Comparison of ENCODE assay signal across 1 cellular context in the genomic region with DNA sequence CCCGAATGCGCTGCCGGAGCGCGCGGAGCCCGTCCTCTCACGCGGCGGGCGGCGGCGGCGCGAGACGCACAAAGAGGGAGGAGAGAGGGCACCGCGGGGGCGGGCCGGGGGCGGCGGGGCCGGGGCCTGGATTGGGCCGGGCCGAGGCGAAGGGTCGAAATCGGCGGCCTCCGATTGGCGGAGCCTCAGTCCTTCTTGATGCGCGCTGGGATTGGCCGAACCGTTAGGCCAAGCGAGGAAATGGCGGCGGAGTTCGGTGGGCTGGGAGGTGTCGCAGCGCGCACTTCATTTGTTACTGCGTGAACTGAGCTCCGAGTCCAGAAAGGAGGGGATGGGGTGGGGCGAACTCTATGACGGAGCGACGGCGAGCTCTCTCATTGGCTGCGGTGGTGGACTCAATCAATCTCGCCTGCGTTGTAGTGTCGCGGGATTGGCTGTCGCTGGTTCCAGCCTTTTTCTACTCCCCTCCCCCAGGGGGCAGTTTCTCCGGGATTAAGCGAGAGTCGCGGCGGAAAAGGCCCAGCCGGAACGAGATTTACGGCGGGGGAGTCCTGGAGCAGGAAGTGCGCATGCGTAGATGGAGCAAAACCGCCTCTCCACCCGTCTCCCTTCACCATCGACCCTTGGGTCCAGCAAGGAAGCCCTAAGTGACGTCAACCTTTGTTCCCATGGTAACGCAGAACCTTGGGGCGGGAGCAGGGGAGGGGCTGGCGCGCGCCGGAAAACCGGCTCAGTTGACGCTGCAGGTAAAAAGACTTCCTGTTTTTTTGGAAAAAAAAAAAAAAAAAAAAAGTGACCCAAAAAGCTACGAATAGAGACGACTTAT.
A peak's percentile ranks its signal among the peaks of the same experiment; 100 is the strongest.
TF ChIP-seq lines count a peak whose summit lies in the region.

A gene with protein sequence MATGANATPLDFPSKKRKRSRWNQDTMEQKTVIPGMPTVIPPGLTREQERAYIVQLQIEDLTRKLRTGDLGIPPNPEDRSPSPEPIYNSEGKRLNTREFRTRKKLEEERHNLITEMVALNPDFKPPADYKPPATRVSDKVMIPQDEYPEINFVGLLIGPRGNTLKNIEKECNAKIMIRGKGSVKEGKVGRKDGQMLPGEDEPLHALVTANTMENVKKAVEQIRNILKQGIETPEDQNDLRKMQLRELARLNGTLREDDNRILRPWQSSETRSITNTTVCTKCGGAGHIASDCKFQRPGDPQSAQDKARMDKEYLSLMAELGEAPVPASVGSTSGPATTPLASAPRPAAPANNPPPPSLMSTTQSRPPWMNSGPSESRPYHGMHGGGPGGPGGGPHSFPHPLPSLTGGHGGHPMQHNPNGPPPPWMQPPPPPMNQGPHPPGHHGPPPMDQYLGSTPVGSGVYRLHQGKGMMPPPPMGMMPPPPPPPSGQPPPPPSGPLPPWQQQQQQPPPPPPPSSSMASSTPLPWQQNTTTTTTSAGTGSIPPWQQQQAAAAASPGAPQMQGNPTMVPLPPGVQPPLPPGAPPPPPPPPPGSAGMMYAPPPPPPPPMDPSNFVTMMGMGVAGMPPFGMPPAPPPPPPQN (minus strand): TSS at position 70 of the 826 bp plus-strand sequence. CDS start 150 bp downstream, outside the sequence.

TF ChIP-seq in K562, 482 proteins besides CTCF, POLR2A, EP300 and RAD21 (continued from another document and continues in another):
- TF ChIP-seq, protein P1, sequence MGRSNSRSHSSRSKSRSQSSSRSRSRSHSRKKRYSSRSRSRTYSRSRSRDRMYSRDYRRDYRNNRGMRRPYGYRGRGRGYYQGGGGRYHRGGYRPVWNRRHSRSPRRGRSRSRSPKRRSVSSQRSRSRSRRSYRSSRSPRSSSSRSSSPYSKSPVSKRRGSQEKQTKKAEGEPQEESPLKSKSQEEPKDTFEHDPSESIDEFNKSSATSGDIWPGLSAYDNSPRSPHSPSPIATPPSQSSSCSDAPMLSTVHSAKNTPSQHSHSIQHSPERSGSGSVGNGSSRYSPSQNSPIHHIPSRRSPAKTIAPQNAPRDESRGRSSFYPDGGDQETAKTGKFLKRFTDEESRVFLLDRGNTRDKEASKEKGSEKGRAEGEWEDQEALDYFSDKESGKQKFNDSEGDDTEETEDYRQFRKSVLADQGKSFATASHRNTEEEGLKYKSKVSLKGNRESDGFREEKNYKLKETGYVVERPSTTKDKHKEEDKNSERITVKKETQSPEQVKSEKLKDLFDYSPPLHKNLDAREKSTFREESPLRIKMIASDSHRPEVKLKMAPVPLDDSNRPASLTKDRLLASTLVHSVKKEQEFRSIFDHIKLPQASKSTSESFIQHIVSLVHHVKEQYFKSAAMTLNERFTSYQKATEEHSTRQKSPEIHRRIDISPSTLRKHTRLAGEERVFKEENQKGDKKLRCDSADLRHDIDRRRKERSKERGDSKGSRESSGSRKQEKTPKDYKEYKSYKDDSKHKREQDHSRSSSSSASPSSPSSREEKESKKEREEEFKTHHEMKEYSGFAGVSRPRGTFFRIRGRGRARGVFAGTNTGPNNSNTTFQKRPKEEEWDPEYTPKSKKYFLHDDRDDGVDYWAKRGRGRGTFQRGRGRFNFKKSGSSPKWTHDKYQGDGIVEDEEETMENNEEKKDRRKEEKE (IDR thresholded peaks at IDR 0.05; ENCODE audit: borderline replicate concordance in 1 of 2, control insufficient read depth in 1 of 2, low read depth in 2 of 2, low read length in 1 of 2), result no peak
- TF ChIP-seq BRD9 (IDR thresholded peaks at IDR 0.05; ENCODE audit: low read depth, partially characterized antibody), result peak; percentile 100
- 0 out of 4 replicates have a peak, but pooled peaks of 1 of the 2 experiments have one; percentile 36 for TF ChIP-seq SRF (CRISPR knock-in tag; IDR thresholded peaks at IDR 0.05)
- no peak for TF ChIP-seq NCOA4 (IDR thresholded peaks at IDR 0.05; ENCODE audit: partially characterized antibody)
- no peak for TF ChIP-seq MYBL2 (IDR thresholded peaks at IDR 0.05; ENCODE audit: low read depth)
- no peak for TF ChIP-seq MYBL2 (CRISPR knock-in tag; IDR thresholded peaks at IDR 0.05; ENCODE audit: borderline replicate concordance)
- TF ChIP-seq, protein P2, sequence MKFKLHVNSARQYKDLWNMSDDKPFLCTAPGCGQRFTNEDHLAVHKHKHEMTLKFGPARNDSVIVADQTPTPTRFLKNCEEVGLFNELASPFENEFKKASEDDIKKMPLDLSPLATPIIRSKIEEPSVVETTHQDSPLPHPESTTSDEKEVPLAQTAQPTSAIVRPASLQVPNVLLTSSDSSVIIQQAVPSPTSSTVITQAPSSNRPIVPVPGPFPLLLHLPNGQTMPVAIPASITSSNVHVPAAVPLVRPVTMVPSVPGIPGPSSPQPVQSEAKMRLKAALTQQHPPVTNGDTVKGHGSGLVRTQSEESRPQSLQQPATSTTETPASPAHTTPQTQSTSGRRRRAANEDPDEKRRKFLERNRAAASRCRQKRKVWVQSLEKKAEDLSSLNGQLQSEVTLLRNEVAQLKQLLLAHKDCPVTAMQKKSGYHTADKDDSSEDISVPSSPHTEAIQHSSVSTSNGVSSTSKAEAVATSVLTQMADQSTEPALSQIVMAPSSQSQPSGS (CRISPR knock-in tag; IDR thresholded peaks at IDR 0.05), result no peak
- TF ChIP-seq COPS2 (conservative IDR thresholded peaks at IDR 0.05), result no peak
- TF ChIP-seq, protein P3, sequence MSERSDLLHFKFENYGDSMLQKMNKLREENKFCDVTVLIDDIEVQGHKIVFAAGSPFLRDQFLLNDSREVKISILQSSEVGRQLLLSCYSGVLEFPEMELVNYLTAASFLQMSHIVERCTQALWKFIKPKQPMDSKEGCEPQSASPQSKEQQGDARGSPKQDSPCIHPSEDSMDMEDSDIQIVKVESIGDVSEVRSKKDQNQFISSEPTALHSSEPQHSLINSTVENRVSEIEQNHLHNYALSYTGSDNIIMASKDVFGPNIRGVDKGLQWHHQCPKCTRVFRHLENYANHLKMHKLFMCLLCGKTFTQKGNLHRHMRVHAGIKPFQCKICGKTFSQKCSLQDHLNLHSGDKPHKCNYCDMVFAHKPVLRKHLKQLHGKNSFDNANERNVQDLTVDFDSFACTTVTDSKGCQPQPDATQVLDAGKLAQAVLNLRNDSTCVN (CRISPR knock-in tag; IDR thresholded peaks at IDR 0.05), result no peak
- no peak for TF ChIP-seq NELFE (IDR thresholded peaks at IDR 0.05; ENCODE audit: insufficient read depth, insufficient read length)
- no peak for TF ChIP-seq SAFB2 (IDR thresholded peaks at IDR 0.05; ENCODE audit: borderline replicate concordance, low read depth, low read length, severe bottlenecking)
- TF ChIP-seq ZNF282 (CRISPR knock-in tag; IDR thresholded peaks at IDR 0.05), result no peak
- no peak for TF ChIP-seq E2F3 (CRISPR knock-in tag; IDR thresholded peaks at IDR 0.05)
- no peak for TF ChIP-seq POLR3A (IDR thresholded peaks at IDR 0.05; ENCODE audit: borderline replicate concordance, extremely low read depth, insufficient read depth, insufficient read length)
- TF ChIP-seq SIX5 (IDR thresholded peaks at IDR 0.05; ENCODE audit: borderline replicate concordance in 1 of 2, insufficient read depth in 1 of 2, low read depth in 1 of 2, low read length in 2 of 2), result peak; percentile 21 to 27; a peak in 1 of 4 replicates
- no peak for TF ChIP-seq NCOR1 (IDR thresholded peaks at IDR 0.05)
- no peak for TF ChIP-seq ZKSCAN1 (IDR thresholded peaks at IDR 0.05; ENCODE audit: low read depth, low read length)
- TF ChIP-seq, protein P4, sequence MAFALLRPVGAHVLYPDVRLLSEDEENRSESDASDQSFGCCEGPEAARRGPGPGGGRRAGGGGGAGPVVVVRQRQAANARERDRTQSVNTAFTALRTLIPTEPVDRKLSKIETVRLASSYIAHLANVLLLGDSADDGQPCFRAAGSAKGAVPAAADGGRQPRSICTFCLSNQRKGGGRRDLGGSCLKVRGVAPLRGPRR (CRISPR knock-in tag; IDR thresholded peaks at IDR 0.05), result no peak
- TF ChIP-seq, protein P5, sequence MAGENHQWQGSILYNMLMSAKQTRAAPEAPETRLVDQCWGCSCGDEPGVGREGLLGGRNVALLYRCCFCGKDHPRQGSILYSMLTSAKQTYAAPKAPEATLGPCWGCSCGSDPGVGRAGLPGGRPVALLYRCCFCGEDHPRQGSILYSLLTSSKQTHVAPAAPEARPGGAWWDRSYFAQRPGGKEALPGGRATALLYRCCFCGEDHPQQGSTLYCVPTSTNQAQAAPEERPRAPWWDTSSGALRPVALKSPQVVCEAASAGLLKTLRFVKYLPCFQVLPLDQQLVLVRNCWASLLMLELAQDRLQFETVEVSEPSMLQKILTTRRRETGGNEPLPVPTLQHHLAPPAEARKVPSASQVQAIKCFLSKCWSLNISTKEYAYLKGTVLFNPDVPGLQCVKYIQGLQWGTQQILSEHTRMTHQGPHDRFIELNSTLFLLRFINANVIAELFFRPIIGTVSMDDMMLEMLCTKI (IDR thresholded peaks at IDR 0.05; ENCODE audit: partially characterized antibody), result no peak
- peak; percentile 51 for TF ChIP-seq L3MBTL2 (IDR thresholded peaks at IDR 0.05)
- TF ChIP-seq CXXC5 (CRISPR knock-in tag; IDR thresholded peaks at IDR 0.05), result peak; percentile 81
- no peak for TF ChIP-seq THRAP3 (IDR thresholded peaks at IDR 0.05; ENCODE audit: borderline replicate concordance)
- 0 out of 4 replicates have a peak, but pooled peaks of 1 of the 2 experiments have one; percentile 30 for TF ChIP-seq TBL1XR1 (IDR thresholded peaks at IDR 0.05; ENCODE audit: low read length in 2 of 2)
- TF ChIP-seq ZNF12 (CRISPR knock-in tag; IDR thresholded peaks at IDR 0.05), result no peak
- TF ChIP-seq, protein P6, sequence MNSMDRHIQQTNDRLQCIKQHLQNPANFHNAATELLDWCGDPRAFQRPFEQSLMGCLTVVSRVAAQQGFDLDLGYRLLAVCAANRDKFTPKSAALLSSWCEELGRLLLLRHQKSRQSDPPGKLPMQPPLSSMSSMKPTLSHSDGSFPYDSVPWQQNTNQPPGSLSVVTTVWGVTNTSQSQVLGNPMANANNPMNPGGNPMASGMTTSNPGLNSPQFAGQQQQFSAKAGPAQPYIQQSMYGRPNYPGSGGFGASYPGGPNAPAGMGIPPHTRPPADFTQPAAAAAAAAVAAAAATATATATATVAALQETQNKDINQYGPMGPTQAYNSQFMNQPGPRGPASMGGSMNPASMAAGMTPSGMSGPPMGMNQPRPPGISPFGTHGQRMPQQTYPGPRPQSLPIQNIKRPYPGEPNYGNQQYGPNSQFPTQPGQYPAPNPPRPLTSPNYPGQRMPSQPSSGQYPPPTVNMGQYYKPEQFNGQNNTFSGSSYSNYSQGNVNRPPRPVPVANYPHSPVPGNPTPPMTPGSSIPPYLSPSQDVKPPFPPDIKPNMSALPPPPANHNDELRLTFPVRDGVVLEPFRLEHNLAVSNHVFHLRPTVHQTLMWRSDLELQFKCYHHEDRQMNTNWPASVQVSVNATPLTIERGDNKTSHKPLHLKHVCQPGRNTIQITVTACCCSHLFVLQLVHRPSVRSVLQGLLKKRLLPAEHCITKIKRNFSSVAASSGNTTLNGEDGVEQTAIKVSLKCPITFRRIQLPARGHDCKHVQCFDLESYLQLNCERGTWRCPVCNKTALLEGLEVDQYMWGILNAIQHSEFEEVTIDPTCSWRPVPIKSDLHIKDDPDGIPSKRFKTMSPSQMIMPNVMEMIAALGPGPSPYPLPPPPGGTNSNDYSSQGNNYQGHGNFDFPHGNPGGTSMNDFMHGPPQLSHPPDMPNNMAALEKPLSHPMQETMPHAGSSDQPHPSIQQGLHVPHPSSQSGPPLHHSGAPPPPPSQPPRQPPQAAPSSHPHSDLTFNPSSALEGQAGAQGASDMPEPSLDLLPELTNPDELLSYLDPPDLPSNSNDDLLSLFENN (IDR thresholded peaks at IDR 0.05; ENCODE audit: low read depth in 2 of 2, low read length in 2 of 2), result no peak
- TF ChIP-seq HDGF (IDR thresholded peaks at IDR 0.05), result no peak
- TF ChIP-seq, protein P7, sequence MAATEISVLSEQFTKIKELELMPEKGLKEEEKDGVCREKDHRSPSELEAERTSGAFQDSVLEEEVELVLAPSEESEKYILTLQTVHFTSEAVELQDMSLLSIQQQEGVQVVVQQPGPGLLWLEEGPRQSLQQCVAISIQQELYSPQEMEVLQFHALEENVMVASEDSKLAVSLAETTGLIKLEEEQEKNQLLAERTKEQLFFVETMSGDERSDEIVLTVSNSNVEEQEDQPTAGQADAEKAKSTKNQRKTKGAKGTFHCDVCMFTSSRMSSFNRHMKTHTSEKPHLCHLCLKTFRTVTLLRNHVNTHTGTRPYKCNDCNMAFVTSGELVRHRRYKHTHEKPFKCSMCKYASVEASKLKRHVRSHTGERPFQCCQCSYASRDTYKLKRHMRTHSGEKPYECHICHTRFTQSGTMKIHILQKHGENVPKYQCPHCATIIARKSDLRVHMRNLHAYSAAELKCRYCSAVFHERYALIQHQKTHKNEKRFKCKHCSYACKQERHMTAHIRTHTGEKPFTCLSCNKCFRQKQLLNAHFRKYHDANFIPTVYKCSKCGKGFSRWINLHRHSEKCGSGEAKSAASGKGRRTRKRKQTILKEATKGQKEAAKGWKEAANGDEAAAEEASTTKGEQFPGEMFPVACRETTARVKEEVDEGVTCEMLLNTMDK (IDR thresholded peaks at IDR 0.05; ENCODE audit: borderline replicate concordance, insufficient read depth, low read depth, low read length, poor library complexity, severe bottlenecking), result peak; percentile 98
- no peak for TF ChIP-seq SMARCE1 (IDR thresholded peaks at IDR 0.05)
- TF ChIP-seq, protein P8, sequence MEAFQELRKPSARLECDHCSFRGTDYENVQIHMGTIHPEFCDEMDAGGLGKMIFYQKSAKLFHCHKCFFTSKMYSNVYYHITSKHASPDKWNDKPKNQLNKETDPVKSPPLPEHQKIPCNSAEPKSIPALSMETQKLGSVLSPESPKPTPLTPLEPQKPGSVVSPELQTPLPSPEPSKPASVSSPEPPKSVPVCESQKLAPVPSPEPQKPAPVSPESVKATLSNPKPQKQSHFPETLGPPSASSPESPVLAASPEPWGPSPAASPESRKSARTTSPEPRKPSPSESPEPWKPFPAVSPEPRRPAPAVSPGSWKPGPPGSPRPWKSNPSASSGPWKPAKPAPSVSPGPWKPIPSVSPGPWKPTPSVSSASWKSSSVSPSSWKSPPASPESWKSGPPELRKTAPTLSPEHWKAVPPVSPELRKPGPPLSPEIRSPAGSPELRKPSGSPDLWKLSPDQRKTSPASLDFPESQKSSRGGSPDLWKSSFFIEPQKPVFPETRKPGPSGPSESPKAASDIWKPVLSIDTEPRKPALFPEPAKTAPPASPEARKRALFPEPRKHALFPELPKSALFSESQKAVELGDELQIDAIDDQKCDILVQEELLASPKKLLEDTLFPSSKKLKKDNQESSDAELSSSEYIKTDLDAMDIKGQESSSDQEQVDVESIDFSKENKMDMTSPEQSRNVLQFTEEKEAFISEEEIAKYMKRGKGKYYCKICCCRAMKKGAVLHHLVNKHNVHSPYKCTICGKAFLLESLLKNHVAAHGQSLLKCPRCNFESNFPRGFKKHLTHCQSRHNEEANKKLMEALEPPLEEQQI (IDR thresholded peaks at IDR 0.05), result no peak
- no peak for TF ChIP-seq DIDO1 (tag; IDR thresholded peaks at IDR 0.05; ENCODE audit: low read depth)
- no peak for TF ChIP-seq HOXB6 (CRISPR knock-in tag; IDR thresholded peaks at IDR 0.05; ENCODE audit: borderline replicate concordance)
- TF ChIP-seq RFX5 (IDR thresholded peaks at IDR 0.05; ENCODE audit: low read depth, low read length), result no peak
- TF ChIP-seq POU5F1 (IDR thresholded peaks at IDR 0.05; ENCODE audit: borderline replicate concordance, low read depth, low read length, partially characterized antibody), result peak; percentile 26
- no peak for TF ChIP-seq ZBTB8A (IDR thresholded peaks at IDR 0.05; ENCODE audit: partially characterized antibody)
- no peak for TF ChIP-seq ZNF444 (CRISPR knock-in tag; IDR thresholded peaks at IDR 0.05)
- TF ChIP-seq, protein P9, sequence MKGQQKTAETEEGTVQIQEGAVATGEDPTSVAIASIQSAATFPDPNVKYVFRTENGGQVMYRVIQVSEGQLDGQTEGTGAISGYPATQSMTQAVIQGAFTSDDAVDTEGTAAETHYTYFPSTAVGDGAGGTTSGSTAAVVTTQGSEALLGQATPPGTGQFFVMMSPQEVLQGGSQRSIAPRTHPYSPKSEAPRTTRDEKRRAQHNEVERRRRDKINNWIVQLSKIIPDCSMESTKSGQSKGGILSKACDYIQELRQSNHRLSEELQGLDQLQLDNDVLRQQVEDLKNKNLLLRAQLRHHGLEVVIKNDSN (CRISPR knock-in tag; IDR thresholded peaks at IDR 0.05), result no peak
- TF ChIP-seq ZFPM2 (CRISPR knock-in tag; IDR thresholded peaks at IDR 0.05), result no peak
- TF ChIP-seq KLF10 (CRISPR knock-in tag; IDR thresholded peaks at IDR 0.05), result no peak
- TF ChIP-seq MTA1 (IDR thresholded peaks at IDR 0.05; ENCODE audit: borderline replicate concordance), result no peak; the same call in 1 of the 2 replicates
